Comparison of ENCODE assay signal across 1 cellular context in genomic region chr10:73413528-73414229, GRCh38.
TF ChIP-seq lines count a peak whose summit lies in the region.

ANXA7 (minus strand) TSS chr10:73414058; CDS start chr10:73400856, 13,202 bp downstream.

TF ChIP-seq in HEK293, 187 proteins besides CTCF, POLR2A, EP300 and RAD21 (continued from another document):
- TF ChIP-seq KLF17 (tag by site-specific recombination; IDR thresholded peaks at IDR 0.05) (peak; percentile 93), ZNF26 (tag by site-specific recombination; IDR thresholded peaks at IDR 0.05) (no peak), ZNF132 (tag by site-specific recombination; IDR thresholded peaks at IDR 0.05; ENCODE audit: borderline replicate concordance) (no peak), ZXDB (tag by site-specific recombination; IDR thresholded peaks at IDR 0.05) (peak; percentile 95), ZNF692 (tag by site-specific recombination; IDR thresholded peaks at IDR 0.05) (peak; percentile 83), WT1 (tag by site-specific recombination; IDR thresholded peaks at IDR 0.05) (peak; percentile 36; the same call in 1 of the 2 replicates), ZNF416 (tag by site-specific recombination; IDR thresholded peaks at IDR 0.05) (no peak), ZFP3 (tag by site-specific recombination; IDR thresholded peaks at IDR 0.05; ENCODE audit: low read depth) (no peak), ZNF677 (tag by site-specific recombination; IDR thresholded peaks at IDR 0.05) (no peak), ATF2 (tag by site-specific recombination; IDR thresholded peaks at IDR 0.05; ENCODE audit: low read depth) (no peak), ZIC2 (tag by site-specific recombination; IDR thresholded peaks at IDR 0.05) (0 out of 2 replicates have a peak, but pooled peaks have one; percentile 27), ZNF366 (tag by site-specific recombination; conservative IDR thresholded peaks at IDR 0.05) (no peak), ZNF660 (tag by site-specific recombination; IDR thresholded peaks at IDR 0.05) (no peak; the same call in none of the 2 replicates), ZNF791 (tag by site-specific recombination; IDR thresholded peaks at IDR 0.05) (no peak), ZFP41 (tag by site-specific recombination; IDR thresholded peaks at IDR 0.05; ENCODE audit: borderline replicate concordance) (no peak), ZNF561 (tag by site-specific recombination; IDR thresholded peaks at IDR 0.05; ENCODE audit: borderline replicate concordance) (no peak; the same call in none of the 2 replicates), ZSCAN16 (tag by site-specific recombination; IDR thresholded peaks at IDR 0.05) (no peak), ZBTB17 (tag by site-specific recombination; IDR thresholded peaks at IDR 0.05) (peak; percentile 84), ZNF654 (tag by site-specific recombination; IDR thresholded peaks at IDR 0.05; ENCODE audit: low read depth) (no peak), TRIM28 (IDR thresholded peaks at IDR 0.05; ENCODE audit: borderline replicate concordance, low read length) (0 out of 2 replicates have a peak, but pooled peaks have one; percentile 51), ZNF274 (IDR thresholded peaks at IDR 0.05; ENCODE audit: low read length) (no peak), ZNF274 (tag by site-specific recombination; IDR thresholded peaks at IDR 0.05; ENCODE audit: borderline replicate concordance) (no peak), ZNF280C (tag by site-specific recombination; IDR thresholded peaks at IDR 0.05) (no peak), ZFHX2 (tag by site-specific recombination; conservative IDR thresholded peaks at IDR 0.05) (peak; percentile 98), OSR2 (tag by site-specific recombination; IDR thresholded peaks at IDR 0.05) (peak; percentile 42; the same call in 1 of the 2 replicates), HOXA7 (CRISPR knock-in tag; IDR thresholded peaks at IDR 0.05; ENCODE audit: borderline replicate concordance) (no peak), EGR2 (tag by site-specific recombination; IDR thresholded peaks at IDR 0.05; ENCODE audit: low read depth) (peak; percentile 93), ZBTB1 (tag by site-specific recombination; IDR thresholded peaks at IDR 0.05) (no peak), ZNF558 (tag by site-specific recombination; IDR thresholded peaks at IDR 0.05) (no peak), ZNF621 (tag by site-specific recombination; IDR thresholded peaks at IDR 0.05) (no peak), GLIS2 (tag by site-specific recombination; IDR thresholded peaks at IDR 0.05) (peak; percentile 97), SALL2 (tag by site-specific recombination; IDR thresholded peaks at IDR 0.05; ENCODE audit: borderline replicate concordance) (no peak), PRDM10 (tag by site-specific recombination; IDR thresholded peaks at IDR 0.05) (peak; percentile 85), ZBTB7A (tag by site-specific recombination; IDR thresholded peaks at IDR 0.05; ENCODE audit: low read depth) (peak; percentile 93), TCF7L2 (IDR thresholded peaks at IDR 0.05; ENCODE audit: borderline replicate concordance, low read depth, low read length) (no peak), ZBTB20 (tag by site-specific recombination; IDR thresholded peaks at IDR 0.05) (peak; percentile 89), IKZF3 (tag by site-specific recombination; IDR thresholded peaks at IDR 0.05) (peak; percentile 74), ZNF513 (tag by site-specific recombination; IDR thresholded peaks at IDR 0.05) (no peak), ZNF174 (tag by site-specific recombination; IDR thresholded peaks at IDR 0.05) (no peak), ZNF596 (tag by site-specific recombination; IDR thresholded peaks at IDR 0.05) (no peak), ZNF76 (tag by site-specific recombination; IDR thresholded peaks at IDR 0.05; ENCODE audit: borderline replicate concordance, low read depth) (peak; percentile 87; the same call in 1 of the 2 replicates), YY2 (tag by site-specific recombination; IDR thresholded peaks at IDR 0.05) (no peak), ZNF37A (tag by site-specific recombination; IDR thresholded peaks at IDR 0.05) (no peak), ZBTB44 (tag by site-specific recombination; IDR thresholded peaks at IDR 0.05) (no peak), ZNF362 (tag by site-specific recombination; IDR thresholded peaks at IDR 0.05) (no peak; the same call in 1 of the 2 replicates), ZNF600 (tag by site-specific recombination; IDR thresholded peaks at IDR 0.05) (peak; percentile 97), ZNF701 (tag by site-specific recombination; IDR thresholded peaks at IDR 0.05) (no peak), ZNF169 (tag by site-specific recombination; IDR thresholded peaks at IDR 0.05) (no peak), ZNF146 (tag by site-specific recombination; IDR thresholded peaks at IDR 0.05) (no peak), ZNF529 (tag by site-specific recombination; IDR thresholded peaks at IDR 0.05; ENCODE audit: insufficient replicate concordance) (no peak), ZNF555 (tag by site-specific recombination; conservative IDR thresholded peaks at IDR 0.05) (no peak)
